8 cellular contexts compared by ENCODE assay signal in genomic region chr15:91186892-91187644, GRCh38.
DNase-seq lines count a peak whose midpoint lies in the region; ATAC-seq, FAIRE-seq and TF ChIP-seq lines count a peak whose summit lies in the region.

No MANE protein-coding gene starts in this region.

- TF ChIP-seq CTCF in HFF-Myc (IDR thresholded peaks at IDR 0.05; ENCODE audit: low read depth, low read length, missing control alignments) (no peak), fibroblast of villous mesenchyme (IDR thresholded peaks at IDR 0.05; ENCODE audit: insufficient read depth, low read depth, low read length) (no peak), lower leg skin (IDR thresholded peaks at IDR 0.05) (no peak)

- H3K4me3 ChIP-seq in HFF-Myc (replicated peaks; ENCODE audit: low read depth, low read length) = no peak overlapping the region
- no peak overlapping the region for H3K4me3 ChIP-seq in fibroblast of villous mesenchyme (ENCODE audit: low read depth, low read length)
- no peak overlapping the region for H3K4me3 ChIP-seq in lower leg skin (ENCODE audit: low read depth, poor library complexity, severe bottlenecking)

- WGBS in lower leg skin, 2 donors = 33 to 39% methylated on average over 6 of the region's 6 CpGs

- no peak for ATAC-seq in GM18502 (IDR thresholded peaks at IDR 0.05; ENCODE audit: poor library complexity, unreplicated experiment)

- intact Hi-C loops in lower leg skin (cut with DNase I; ENCODE audit: low total_unique reads) = no loop called here

- FAIRE-seq in GM12891 (lab: Jason Lieb, UNC) = no peak

- no peak for TF ChIP-seq POLR2A in GM12891 (IDR thresholded peaks at IDR 0.05; ENCODE audit: low read depth, low read length)
- no peak for TF ChIP-seq POLR2A in lower leg skin (IDR thresholded peaks at IDR 0.05)

- peak; percentile 30 for DNase-seq in Caki2 (ENCODE audit: low read depth)
- peak; percentile 2 for DNase-seq in HFF-Myc (ENCODE audit: extremely low read depth, low read depth)
- DNase-seq in SK-MEL-5 (ENCODE audit: low read depth, low spot score) = peak; percentile 8
- peak; percentile 11 for DNase-seq in fibroblast of villous mesenchyme (ENCODE audit: low read depth)
- DNase-seq in GM12891 (ENCODE audit: insufficient read length, low spot score) = no peak
- no peak for DNase-seq in lower leg skin (ENCODE audit: low spot score in 2 of 2)
- no peak for DNase-seq in NCI-H2227 treated with DMSO at 0.1 percent for 48 hours (lab: John Stamatoyannopoulos, UW)

- in situ Hi-C loops in Caki2 (cut with HindIII; ENCODE audit: low pct_unique_long_range_greater_than_20kb, low sequenced_read_pairs) (no loop called here), SK-MEL-5 (cut with HindIII; ENCODE audit: low pct_unique_long_range_greater_than_20kb, low sequenced_read_pairs) (no loop called here)

TF ChIP-seq in GM12891, 5 proteins besides CTCF, POLR2A, EP300 and RAD21:
- TF ChIP-seq POU2F2 (IDR thresholded peaks at IDR 0.05; ENCODE audit: low read depth, low read length) (no peak), SPI1 (IDR thresholded peaks at IDR 0.05; ENCODE audit: low read depth, low read length) (no peak), POLR2AphosphoS5 (IDR thresholded peaks at IDR 0.05; ENCODE audit: low read depth, low read length) (no peak), TAF1 (IDR thresholded peaks at IDR 0.05; ENCODE audit: low read depth, low read length) (no peak), PAX5 (IDR thresholded peaks at IDR 0.05; ENCODE audit: insufficient read depth, low read length, severe bottlenecking) (no peak)

Comparison
In these comparisons a context has a peak if more than half of its experiments do, and no peak if none do; other contexts are left out.
1. DNase-seq: peak in Caki2 (single experiment), HFF-Myc (single experiment), SK-MEL-5 (single experiment) and fibroblast of villous mesenchyme (single experiment); none in GM12891 (single experiment), lower leg skin (0 of 2) and NCI-H2227 treated with DMSO at 0.1 percent for 48 hours (single experiment).